In the genomic region with DNA sequence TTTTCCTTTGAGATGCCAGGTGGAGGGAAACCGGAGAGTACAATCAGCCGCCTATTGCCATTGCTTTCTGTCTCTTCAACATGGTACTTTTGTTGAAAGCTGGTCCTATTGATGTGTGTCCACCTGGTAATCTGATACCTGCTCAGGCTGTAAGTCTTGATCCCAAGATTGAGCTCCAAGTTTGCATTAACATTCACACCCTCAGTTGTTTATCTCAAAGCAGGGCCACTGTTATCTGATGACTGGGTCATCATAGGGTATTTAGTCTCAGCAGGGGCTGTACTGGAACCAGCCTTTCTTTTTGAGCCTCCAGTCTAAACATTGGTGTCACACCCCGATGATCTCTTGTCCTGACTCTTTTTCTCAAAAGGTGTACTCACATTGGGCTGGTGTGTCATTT, we compare ENCODE assay signal across 8 cellular contexts.
"Had no signal": no experiment of that assay in that cellular context is flagged by ENCODE, and none has a peak within 500 bp of the region (broad histone marks: within the 10 kb centered on the region; RNA-seq: fewer than 3 reads in every experiment).

No MANE protein-coding gene starts in this region.

- H3K4me3 Mint-ChIP-seq: HFFc6 had no signal

- H3K4me3 ChIP-seq: HAP-1, K562 had no signal

- DNase-seq: GOT3, H7, HFFc6, IMR-90 had no signal

- H3K27ac Mint-ChIP-seq: HFFc6 had no signal

- H3K27ac ChIP-seq: HL-60 had no signal

- H3K36me3 ChIP-seq: HAP-1 had no signal

- H3K9me3 ChIP-seq: HAP-1 had no signal

- H3K4me1 ChIP-seq: HAP-1 had no signal

- ATAC-seq: HCT116, K562 had no signal

- FAIRE-seq: K562 had no signal
